In the genomic region with DNA sequence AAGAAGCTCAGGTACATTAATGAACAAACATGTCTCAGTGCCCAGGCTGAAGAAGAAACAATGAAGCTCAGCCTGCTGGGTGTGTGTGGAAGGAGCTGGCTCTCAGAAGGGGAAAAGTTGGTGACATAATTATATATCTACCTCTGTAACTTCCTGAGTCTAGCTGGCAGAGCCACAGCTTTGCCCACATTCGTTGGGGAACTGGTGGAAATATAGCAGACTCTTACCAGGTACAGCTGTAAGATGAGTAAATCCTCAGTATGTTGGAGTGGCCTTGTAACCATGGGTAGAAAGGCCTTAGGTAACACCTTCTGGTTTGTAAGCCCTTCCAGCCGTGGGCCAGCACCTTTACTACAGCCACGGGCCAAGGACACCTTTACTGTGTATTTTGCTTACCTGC, we compare ENCODE assay signal across 1 cellular context.
TF ChIP-seq lines count a peak whose summit lies in the region.

No MANE protein-coding gene starts in this region.

TF ChIP-seq in HepG2, 621 proteins besides CTCF, POLR2A, EP300 and RAD21:
- TF ChIP-seq, protein P1, sequence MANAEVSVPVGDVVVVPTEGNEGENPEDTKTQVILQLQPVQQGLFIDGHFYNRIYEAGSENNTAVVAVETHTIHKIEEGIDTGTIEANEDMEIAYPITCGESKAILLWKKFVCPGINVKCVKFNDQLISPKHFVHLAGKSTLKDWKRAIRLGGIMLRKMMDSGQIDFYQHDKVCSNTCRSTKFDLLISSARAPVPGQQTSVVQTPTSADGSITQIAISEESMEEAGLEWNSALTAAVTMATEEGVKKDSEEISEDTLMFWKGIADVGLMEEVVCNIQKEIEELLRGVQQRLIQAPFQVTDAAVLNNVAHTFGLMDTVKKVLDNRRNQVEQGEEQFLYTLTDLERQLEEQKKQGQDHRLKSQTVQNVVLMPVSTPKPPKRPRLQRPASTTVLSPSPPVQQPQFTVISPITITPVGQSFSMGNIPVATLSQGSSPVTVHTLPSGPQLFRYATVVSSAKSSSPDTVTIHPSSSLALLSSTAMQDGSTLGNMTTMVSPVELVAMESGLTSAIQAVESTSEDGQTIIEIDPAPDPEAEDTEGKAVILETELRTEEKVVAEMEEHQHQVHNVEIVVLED (CRISPR knock-in tag; IDR thresholded peaks at IDR 0.05; ENCODE audit: borderline replicate concordance): no peak
- TF ChIP-seq ARNT (IDR thresholded peaks at IDR 0.05) (no peak), RBM39 (IDR thresholded peaks at IDR 0.05; ENCODE audit: low read depth, low read length, poor library complexity, severe bottlenecking) (no peak), JDP2 (CRISPR knock-in tag; IDR thresholded peaks at IDR 0.05; ENCODE audit: borderline replicate concordance) (no peak)
